27 cellular contexts compared by ENCODE assay signal in genomic region chr10:7011994-7012393, GRCh38.
"Had no signal": no experiment of that assay in that cellular context is flagged by ENCODE, and none has a peak within 500 bp of the region (broad histone marks: within the 10 kb centered on the region; RNA-seq: fewer than 3 reads in every experiment).

No MANE protein-coding gene starts in this region.

- H3K36me3 ChIP-seq: colonic mucosa, esophagus squamous epithelium, gastrocnemius medialis, heart right ventricle, left lung, lower lobe of right lung had no signal

- H3K4me1 Mint-ChIP-seq: endodermal cell, mesothelial cell of epicardium had no signal

- H3K27ac Mint-ChIP-seq: dendritic cell treated with granulocyte-macrophage colony-stimulating factor and Interleukin-4, amounts not matched to agents 40 ng/mL and 50 ng/mL, for 4 days; effector memory CD8-positive, alpha-beta T cell; endodermal cell; mesothelial cell of epicardium had no signal

- H3K27me3 Mint-ChIP-seq: dendritic cell treated with granulocyte-macrophage colony-stimulating factor and Interleukin-4, amounts not matched to agents 40 ng/mL and 50 ng/mL, for 4 days; effector memory CD8-positive, alpha-beta T cell had no signal

- H3K27ac ChIP-seq: colonic mucosa, epithelial cell of prostate, esophagus squamous epithelium, gastrocnemius medialis, heart right ventricle, left lung, lower lobe of right lung had no signal

- ATAC-seq: effector memory CD8-positive, alpha-beta T cell; esophagus mucosa; gastrocnemius medialis; heart right ventricle; left cardiac atrium; left lung; left ventricle myocardium superior; lower lobe of right lung; mucosa of descending colon had no signal

- H3K4me3 Mint-ChIP-seq: dendritic cell treated with granulocyte-macrophage colony-stimulating factor and Interleukin-4, amounts not matched to agents 40 ng/mL and 50 ng/mL, for 4 days; effector memory CD8-positive, alpha-beta T cell; endodermal cell; mesothelial cell of epicardium had no signal

- H3K9me3 Mint-ChIP-seq: dendritic cell treated with granulocyte-macrophage colony-stimulating factor and Interleukin-4, amounts not matched to agents 40 ng/mL and 50 ng/mL, for 4 days; effector memory CD8-positive, alpha-beta T cell; endodermal cell; mesothelial cell of epicardium had no signal

- H3K4me3 ChIP-seq: colonic mucosa, esophagus squamous epithelium, gastrocnemius medialis, heart right ventricle, left lung, lower lobe of right lung, mucosa of descending colon had no signal

- H3K4me1 ChIP-seq: colonic mucosa, esophagus squamous epithelium, gastrocnemius medialis, heart right ventricle, left lung, lower lobe of right lung had no signal

- H3K36me3 Mint-ChIP-seq: mesothelial cell of epicardium had no signal

- DNase-seq: colonic mucosa; cortex of kidney; effector CD8-positive, alpha-beta T cell; effector memory CD8-positive, alpha-beta T cell; endodermal cell; erythroblast; esophagus squamous epithelium; foreskin fibroblast; foreskin melanocyte; gastrocnemius medialis; glutamatergic neuron; head of caudate nucleus; heart right ventricle; hippocampal formation; left cardiac atrium; left lung; left ventricle myocardium superior; lower lobe of right lung; mesenchymal stem cell; mucosa of descending colon had no signal

- H3K27me3 ChIP-seq: colonic mucosa, esophagus squamous epithelium, gastrocnemius medialis, heart right ventricle, left lung had no signal

- H3K9me3 ChIP-seq: colonic mucosa, esophagus squamous epithelium, gastrocnemius medialis, heart right ventricle, left lung, lower lobe of right lung, mucosa of descending colon had no signal

- FAIRE-seq: endometrium, islet of Langerhans, keratinocyte had no signal
